In genomic region chr3:166284994-166285393, GRCh38 we compare ENCODE assay signal across 20 cellular contexts.
DNase-seq lines count a peak whose midpoint lies in the region; TF ChIP-seq lines count a peak whose summit lies in the region.
"Had no signal": no experiment of that assay in that cellular context is flagged by ENCODE, and none has a peak within 500 bp of the region (broad histone marks: within the 10 kb centered on the region; RNA-seq: fewer than 3 reads in every experiment).

No MANE protein-coding gene starts in this region.

- H3K4me2 ChIP-seq in OCI-LY7 (ENCODE audit: low read length): no peak overlapping the region

- no peaks in the 10 kb centered on the region for H3K4me1 ChIP-seq in OCI-LY7 (ENCODE audit: insufficient read depth, low read length, poor library complexity, severe bottlenecking)
- H3K4me1 ChIP-seq: prostate gland had no signal

- no peak overlapping the region for H3K27ac ChIP-seq in OCI-LY7 (ENCODE audit: low read depth, low read length, poor library complexity, severe bottlenecking)
- H3K27ac ChIP-seq: prostate gland had no signal

- no peaks in the 10 kb centered on the region for H3K9me2 ChIP-seq in OCI-LY7 (ENCODE audit: insufficient read depth, low read length)

- H4K20me1 ChIP-seq in OCI-LY7 (ENCODE audit: insufficient read depth, low read length): no peaks in the 10 kb centered on the region

- H3K9me3 ChIP-seq in OCI-LY7 (ENCODE audit: low read length): no peaks in the 10 kb centered on the region
- H3K9me3 ChIP-seq: HAP-1, prostate gland had no signal

- no TSS peak for BruUV-seq in OCI-LY7 (replicated peaks; lab: Mats Ljungman, UMichigan)

- H3K36me3 ChIP-seq in OCI-LY7 (ENCODE audit: insufficient read depth, low read length): no peaks in the 10 kb centered on the region
- H3K36me3 ChIP-seq: HAP-1, prostate gland had no signal

- intact Hi-C loops in OCI-LY7 (cut with micrococcal nuclease; ENCODE audit: unreplicated experiment): no loop called here

- no peak overlapping the region for H2AFZ ChIP-seq in OCI-LY7 (ENCODE audit: low read length)

- DNase-seq in H4 (ENCODE audit: low spot score): peak; percentile 17
- DNase-seq in NCI-H226: peak; percentile 67
- peak; percentile 25 for DNase-seq in astrocyte of the hippocampus (ENCODE audit: low read depth, low spot score)
- DNase-seq in iris pigment epithelial cell (ENCODE audit: low read depth): peak; percentile 67
- no peak for DNase-seq in OCI-LY7 (ENCODE audit: low spot score)
- no peak for DNase-seq in inferior parietal cortex (ENCODE audit: extremely low spot score)
- no peak for DNase-seq in NCI-H446 treated with DMSO at 0.1 percent for 48 hours (lab: John Stamatoyannopoulos, UW)
- no peak for DNase-seq in foreskin fibroblast
- DNase-seq: activated CD4-positive, CD25-positive, alpha-beta regulatory T cell; activated CD8-positive, alpha-beta T cell treated with anti-CD3 and anti-CD28 coated beads, Interleukin-2, amount 10 ng/mL, durations not matched to agents 7 days and 5 days; activated T-cell treated with anti-CD3 and anti-CD28 coated beads, Interleukin-2, amount 50 U/mL, for 72 hours; AML-193; islet precursor cell; mesendoderm; NCI-H187; NCI-H446; NK-92 treated with Interleukin-12 subunit alpha and Interleukin-12 subunit beta, amount 100 ng/mL, for 24 hours; SHP77 had no signal

- H3K4me3 ChIP-seq in OCI-LY7 (ENCODE audit: low read depth, low read length, poor library complexity, severe bottlenecking): no peak overlapping the region
- no peak overlapping the region for H3K4me3 ChIP-seq in foreskin fibroblast (ENCODE audit: low read depth in 1 of 2, low read length in 2 of 2)
- H3K4me3 ChIP-seq: HAP-1, prostate gland had no signal

- TF ChIP-seq CTCF in OCI-LY7 (conservative IDR thresholded peaks at IDR 0.05; ENCODE audit: low read length) (no peak), foreskin fibroblast (IDR thresholded peaks at IDR 0.05; ENCODE audit: low read depth, low read length) (no peak)

- no peaks in the 10 kb centered on the region for H3K79me2 ChIP-seq in OCI-LY7 (ENCODE audit: insufficient read depth, low read depth, low read length)

- CTCF ChIA-PET in OCI-LY7 (lab: Charles Lee; ENCODE audit: unreplicated experiment): no interaction called here

- POLR2A ChIA-PET in OCI-LY7 (lab: Charles Lee): interaction anchor here (0.6 kb wide), 1 partner anchor 648 kb away, joined by 3 read pairs; no protein-coding TSS in a partner anchor

Comparison
In these comparisons a context has a peak if more than half of its experiments do, and no peak if none do; other contexts are left out.
1. DNase-seq: peak in H4 (single experiment), NCI-H226 (single experiment), astrocyte of the hippocampus (single experiment) and iris pigment epithelial cell (single experiment); none in OCI-LY7 (single experiment), inferior parietal cortex (single experiment), NCI-H446 treated with DMSO at 0.1 percent for 48 hours (single experiment) and foreskin fibroblast (0 of 2).